28 cellular contexts compared by ENCODE assay signal in the genomic region with DNA sequence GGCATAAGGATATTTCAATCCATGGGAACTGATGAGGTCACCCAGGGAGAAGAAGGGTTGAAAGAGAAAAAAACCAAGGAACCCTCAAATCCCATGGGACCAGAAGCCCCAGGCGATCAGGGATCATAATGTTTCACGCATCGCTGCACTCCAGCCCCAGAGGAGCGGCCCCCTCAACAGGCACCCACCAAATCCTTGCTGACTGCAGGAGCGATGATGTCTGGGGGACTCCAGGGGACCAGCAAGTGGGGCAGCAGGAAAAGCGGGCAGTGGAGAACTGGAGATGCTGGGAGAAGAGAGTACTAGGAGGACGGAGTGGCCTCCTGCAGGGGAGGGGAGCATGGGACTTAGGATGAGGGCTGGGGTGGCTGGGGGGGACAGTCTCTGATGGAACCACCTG. TPM values are rescaled to one million over a fixed set of nuclear protein-coding genes. Genes with fewer than 3 reads are reported as not detected.
"Had no signal": no experiment of that assay in that cellular context is flagged by ENCODE, and none has a peak within 500 bp of the region (broad histone marks: within the 10 kb centered on the region; RNA-seq: fewer than 3 reads in every experiment).

No MANE protein-coding gene starts in this region.

- DNase-seq: effector CD8-positive, alpha-beta T cell; hypothalamus; left lung; mesenchymal stem cell; naive B cell; small intestine; stimulated activated CD4-positive, alpha-beta T cell treated with anti-CD3 and anti-CD28 coated beads, Interleukin-2, amount 100 ng/mL, for 48 hours; stimulated activated naive CD8-positive, alpha-beta T cell treated with anti-CD3 and anti-CD28 coated beads, Interleukin-15, Interleukin-2, amounts not matched to agents 100 U/mL and 50 U/mL, for 24 hours; thyroid gland had no signal

- H3K36me3 Mint-ChIP-seq: naive B cell; stimulated activated effector memory CD8-positive, alpha-beta T cell treated with anti-CD3 and anti-CD28 coated beads, Interleukin-12 subunit alpha, Interleukin-12 subunit beta, amount 100 ng/mL, for 72 hours had no signal

- H3K27ac ChIP-seq: coronary artery, dorsolateral prefrontal cortex, heart left ventricle, left lung, neutrophil, right atrium auricular region, suprapubic skin, thyroid gland, upper lobe of right lung, vagina had no signal

- H3K4me3 ChIP-seq: coronary artery, dorsolateral prefrontal cortex, heart left ventricle, left lung, lung, right atrium auricular region, suprapubic skin, thyroid gland, upper lobe of right lung, vagina had no signal

- H3K4me1 Mint-ChIP-seq: stimulated activated effector memory CD8-positive, alpha-beta T cell treated with anti-CD3 and anti-CD28 coated beads, Interleukin-12 subunit alpha, Interleukin-12 subunit beta, amount 100 ng/mL, for 72 hours had no signal

- ATAC-seq: esophagus mucosa; heart left ventricle; left lung; stimulated activated effector memory CD8-positive, alpha-beta T cell treated with anti-CD3 and anti-CD28 coated beads, Interleukin-12 subunit alpha, Interleukin-12 subunit beta, amount 100 ng/mL, for 72 hours; stimulated activated naive CD8-positive, alpha-beta T cell treated with anti-CD3 and anti-CD28 coated beads, Interleukin-15, Interleukin-2, amounts not matched to agents 100 U/mL and 50 U/mL, for 24 hours; upper lobe of right lung had no signal

- H3K9me3 ChIP-seq: heart left ventricle, left lung, neutrophil, right atrium auricular region, suprapubic skin, thyroid gland, upper lobe of right lung, vagina had no signal

- H3K36me3 ChIP-seq: heart left ventricle, left lung, neutrophil, right atrium auricular region, suprapubic skin, thyroid gland, upper lobe of right lung, vagina had no signal

- H3K4me3 Mint-ChIP-seq: naive B cell; nephron; stimulated activated effector memory CD8-positive, alpha-beta T cell treated with anti-CD3 and anti-CD28 coated beads, Interleukin-12 subunit alpha, Interleukin-12 subunit beta, amount 100 ng/mL, for 72 hours had no signal

- FAIRE-seq: endometrium, frontal cortex, islet of Langerhans, small intestine had no signal

- H3K27me3 ChIP-seq: left lung, right atrium auricular region, suprapubic skin, thyroid gland, upper lobe of right lung, vagina had no signal

- H3K9me3 Mint-ChIP-seq: naive B cell; nephron; stimulated activated effector memory CD8-positive, alpha-beta T cell treated with anti-CD3 and anti-CD28 coated beads, Interleukin-12 subunit alpha, Interleukin-12 subunit beta, amount 100 ng/mL, for 72 hours had no signal

- H3K27ac Mint-ChIP-seq: stimulated activated effector memory CD8-positive, alpha-beta T cell treated with anti-CD3 and anti-CD28 coated beads, Interleukin-12 subunit alpha, Interleukin-12 subunit beta, amount 100 ng/mL, for 72 hours had no signal

- H3K4me1 ChIP-seq: left lung, right atrium auricular region, vagina had no signal

RNA-seq across cellular contexts. Expression of a gene that starts 47.7 kb away (rescaled TPM):
- total RNA-seq: cerebellum, dorsolateral prefrontal cortex, esophagus mucosa, fibroblast of lung, frontal cortex, glomerular endothelial cell, left lung, lung, osteocyte, right atrium auricular region, suprapubic skin, thyroid gland, upper lobe of right lung, vagina had no signal
- polyA plus RNA-seq: fibroblast of lung, lung, small intestine had no signal
